In genomic region chr22:21013742-21014201, GRCh38 we compare ENCODE assay signal across 1 cellular context.
A peak's percentile ranks its signal among the peaks of the same experiment; 100 is the strongest.
TF ChIP-seq lines count a peak whose summit lies in the region.

No MANE protein-coding gene starts in this region.

TF ChIP-seq in K562, 482 proteins besides CTCF, POLR2A, EP300 and RAD21 (continues in another document):
- TF ChIP-seq FUS (optimal IDR thresholded peaks at IDR 0.05; ENCODE audit: low read depth, low read length) (no peak), EGR1 (conservative IDR thresholded peaks at IDR 0.05) (no peak), PHF8 (IDR thresholded peaks at IDR 0.05; ENCODE audit: borderline replicate concordance, low read length) (peak; percentile 98), ZNF445 (CRISPR knock-in tag; IDR thresholded peaks at IDR 0.05; ENCODE audit: low read depth) (no peak), ZC3H4 (CRISPR knock-in tag; IDR thresholded peaks at IDR 0.05; ENCODE audit: borderline replicate concordance) (no peak), POLR2AphosphoS2 (IDR thresholded peaks at IDR 0.05; ENCODE audit: low read length) (no peak), LEF1 (IDR thresholded peaks at IDR 0.05) (no peak), ZNF280B (CRISPR knock-in tag; IDR thresholded peaks at IDR 0.05) (no peak), CEBPZ (IDR thresholded peaks at IDR 0.05; ENCODE audit: borderline replicate concordance, low read depth, low read length) (peak; percentile 12; the same call in 1 of the 2 replicates), ZNF830 (CRISPR knock-in tag; IDR thresholded peaks at IDR 0.05) (peak; percentile 45; the same call in 1 of the 2 replicates), ZBTB9 (CRISPR knock-in tag; IDR thresholded peaks at IDR 0.05) (peak; percentile 57), NFIX (CRISPR knock-in tag; IDR thresholded peaks at IDR 0.05; ENCODE audit: low read depth) (no peak), KLF6 (CRISPR knock-in tag; IDR thresholded peaks at IDR 0.05; ENCODE audit: borderline replicate concordance) (peak; percentile 49; the same call in 1 of the 2 replicates), MYC (IDR thresholded peaks at IDR 0.05; ENCODE audit: low read depth, low read length) (no peak), MYC (CRISPR knock-in tag; IDR thresholded peaks at IDR 0.05; ENCODE audit: borderline replicate concordance, low read depth) (peak; percentile 40; the same call in 1 of the 2 replicates), JUNB (CRISPR knock-in tag; conservative IDR thresholded peaks at IDR 0.05) (no peak), SMAD3 (CRISPR knock-in tag; conservative IDR thresholded peaks at IDR 0.05) (0 out of 2 replicates have a peak, but pooled peaks have one; percentile 11), ZNF785 (CRISPR knock-in tag; IDR thresholded peaks at IDR 0.05) (no peak), AFF4 (CRISPR knock-in tag; IDR thresholded peaks at IDR 0.05) (no peak), SOX6 (IDR thresholded peaks at IDR 0.05) (no peak), CAMTA2 (CRISPR knock-in tag; conservative IDR thresholded peaks at IDR 0.05) (peak; percentile 89; the same call in 1 of the 2 replicates), HDAC8 (tag; IDR thresholded peaks at IDR 0.05) (peak; percentile 83), SIX5 (IDR thresholded peaks at IDR 0.05; ENCODE audit: borderline replicate concordance in 1 of 2, insufficient read depth in 1 of 2, low read depth in 1 of 2, low read length in 2 of 2) (no peak), ZNF583 (CRISPR knock-in tag; IDR thresholded peaks at IDR 0.05) (peak; percentile 91), NR4A1 (CRISPR knock-in tag; IDR thresholded peaks at IDR 0.05) (peak; percentile 98), NR4A1 (tag; IDR thresholded peaks at IDR 0.05) (no peak), NR0B1 (IDR thresholded peaks at IDR 0.05; ENCODE audit: partially characterized antibody) (no peak), ZNF707 (CRISPR knock-in tag; conservative IDR thresholded peaks at IDR 0.05) (peak; percentile 49; the same call in 1 of the 2 replicates), ZBTB8A (IDR thresholded peaks at IDR 0.05; ENCODE audit: partially characterized antibody) (no peak), ZNF124 (CRISPR knock-in tag; IDR thresholded peaks at IDR 0.05) (no peak), HNRNPL (IDR thresholded peaks at IDR 0.05; ENCODE audit: low read depth, low read length) (no peak)
- TF ChIP-seq, protein P1, sequence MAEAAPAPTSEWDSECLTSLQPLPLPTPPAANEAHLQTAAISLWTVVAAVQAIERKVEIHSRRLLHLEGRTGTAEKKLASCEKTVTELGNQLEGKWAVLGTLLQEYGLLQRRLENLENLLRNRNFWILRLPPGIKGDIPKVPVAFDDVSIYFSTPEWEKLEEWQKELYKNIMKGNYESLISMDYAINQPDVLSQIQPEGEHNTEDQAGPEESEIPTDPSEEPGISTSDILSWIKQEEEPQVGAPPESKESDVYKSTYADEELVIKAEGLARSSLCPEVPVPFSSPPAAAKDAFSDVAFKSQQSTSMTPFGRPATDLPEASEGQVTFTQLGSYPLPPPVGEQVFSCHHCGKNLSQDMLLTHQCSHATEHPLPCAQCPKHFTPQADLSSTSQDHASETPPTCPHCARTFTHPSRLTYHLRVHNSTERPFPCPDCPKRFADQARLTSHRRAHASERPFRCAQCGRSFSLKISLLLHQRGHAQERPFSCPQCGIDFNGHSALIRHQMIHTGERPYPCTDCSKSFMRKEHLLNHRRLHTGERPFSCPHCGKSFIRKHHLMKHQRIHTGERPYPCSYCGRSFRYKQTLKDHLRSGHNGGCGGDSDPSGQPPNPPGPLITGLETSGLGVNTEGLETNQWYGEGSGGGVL (CRISPR knock-in tag; IDR thresholded peaks at IDR 0.05) = no peak
- TF ChIP-seq, protein P2, sequence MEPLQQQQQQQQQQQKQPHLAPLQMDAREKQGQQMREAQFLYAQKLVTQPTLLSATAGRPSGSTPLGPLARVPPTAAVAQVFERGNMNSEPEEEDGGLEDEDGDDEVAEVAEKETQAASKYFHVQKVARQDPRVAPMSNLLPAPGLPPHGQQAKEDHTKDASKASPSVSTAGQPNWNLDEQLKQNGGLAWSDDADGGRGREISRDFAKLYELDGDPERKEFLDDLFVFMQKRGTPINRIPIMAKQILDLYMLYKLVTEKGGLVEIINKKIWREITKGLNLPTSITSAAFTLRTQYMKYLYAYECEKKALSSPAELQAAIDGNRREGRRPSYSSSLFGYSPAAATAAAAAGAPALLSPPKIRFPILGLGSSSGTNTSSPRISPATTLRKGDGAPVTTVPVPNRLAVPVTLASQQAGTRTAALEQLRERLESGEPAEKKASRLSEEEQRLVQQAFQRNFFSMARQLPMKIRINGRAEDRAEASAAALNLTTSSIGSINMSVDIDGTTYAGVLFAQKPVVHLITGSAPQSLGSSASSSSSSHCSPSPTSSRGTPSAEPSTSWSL (CRISPR knock-in tag; IDR thresholded peaks at IDR 0.05; ENCODE audit: borderline replicate concordance) = peak; percentile 97
- TF ChIP-seq, protein P3, sequence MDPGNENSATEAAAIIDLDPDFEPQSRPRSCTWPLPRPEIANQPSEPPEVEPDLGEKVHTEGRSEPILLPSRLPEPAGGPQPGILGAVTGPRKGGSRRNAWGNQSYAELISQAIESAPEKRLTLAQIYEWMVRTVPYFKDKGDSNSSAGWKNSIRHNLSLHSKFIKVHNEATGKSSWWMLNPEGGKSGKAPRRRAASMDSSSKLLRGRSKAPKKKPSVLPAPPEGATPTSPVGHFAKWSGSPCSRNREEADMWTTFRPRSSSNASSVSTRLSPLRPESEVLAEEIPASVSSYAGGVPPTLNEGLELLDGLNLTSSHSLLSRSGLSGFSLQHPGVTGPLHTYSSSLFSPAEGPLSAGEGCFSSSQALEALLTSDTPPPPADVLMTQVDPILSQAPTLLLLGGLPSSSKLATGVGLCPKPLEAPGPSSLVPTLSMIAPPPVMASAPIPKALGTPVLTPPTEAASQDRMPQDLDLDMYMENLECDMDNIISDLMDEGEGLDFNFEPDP (CRISPR knock-in tag; IDR thresholded peaks at IDR 0.05) = peak; percentile 90; the same call in 1 of the 2 replicates
- TF ChIP-seq, protein P4, sequence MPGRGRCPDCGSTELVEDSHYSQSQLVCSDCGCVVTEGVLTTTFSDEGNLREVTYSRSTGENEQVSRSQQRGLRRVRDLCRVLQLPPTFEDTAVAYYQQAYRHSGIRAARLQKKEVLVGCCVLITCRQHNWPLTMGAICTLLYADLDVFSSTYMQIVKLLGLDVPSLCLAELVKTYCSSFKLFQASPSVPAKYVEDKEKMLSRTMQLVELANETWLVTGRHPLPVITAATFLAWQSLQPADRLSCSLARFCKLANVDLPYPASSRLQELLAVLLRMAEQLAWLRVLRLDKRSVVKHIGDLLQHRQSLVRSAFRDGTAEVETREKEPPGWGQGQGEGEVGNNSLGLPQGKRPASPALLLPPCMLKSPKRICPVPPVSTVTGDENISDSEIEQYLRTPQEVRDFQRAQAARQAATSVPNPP (IDR thresholded peaks at IDR 0.05; ENCODE audit: borderline replicate concordance, insufficient read depth, insufficient read length) = no peak
- TF ChIP-seq, protein P5, sequence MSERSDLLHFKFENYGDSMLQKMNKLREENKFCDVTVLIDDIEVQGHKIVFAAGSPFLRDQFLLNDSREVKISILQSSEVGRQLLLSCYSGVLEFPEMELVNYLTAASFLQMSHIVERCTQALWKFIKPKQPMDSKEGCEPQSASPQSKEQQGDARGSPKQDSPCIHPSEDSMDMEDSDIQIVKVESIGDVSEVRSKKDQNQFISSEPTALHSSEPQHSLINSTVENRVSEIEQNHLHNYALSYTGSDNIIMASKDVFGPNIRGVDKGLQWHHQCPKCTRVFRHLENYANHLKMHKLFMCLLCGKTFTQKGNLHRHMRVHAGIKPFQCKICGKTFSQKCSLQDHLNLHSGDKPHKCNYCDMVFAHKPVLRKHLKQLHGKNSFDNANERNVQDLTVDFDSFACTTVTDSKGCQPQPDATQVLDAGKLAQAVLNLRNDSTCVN (CRISPR knock-in tag; IDR thresholded peaks at IDR 0.05) = 0 out of 2 replicates have a peak, but pooled peaks have one; percentile 52
- TF ChIP-seq, protein P6, sequence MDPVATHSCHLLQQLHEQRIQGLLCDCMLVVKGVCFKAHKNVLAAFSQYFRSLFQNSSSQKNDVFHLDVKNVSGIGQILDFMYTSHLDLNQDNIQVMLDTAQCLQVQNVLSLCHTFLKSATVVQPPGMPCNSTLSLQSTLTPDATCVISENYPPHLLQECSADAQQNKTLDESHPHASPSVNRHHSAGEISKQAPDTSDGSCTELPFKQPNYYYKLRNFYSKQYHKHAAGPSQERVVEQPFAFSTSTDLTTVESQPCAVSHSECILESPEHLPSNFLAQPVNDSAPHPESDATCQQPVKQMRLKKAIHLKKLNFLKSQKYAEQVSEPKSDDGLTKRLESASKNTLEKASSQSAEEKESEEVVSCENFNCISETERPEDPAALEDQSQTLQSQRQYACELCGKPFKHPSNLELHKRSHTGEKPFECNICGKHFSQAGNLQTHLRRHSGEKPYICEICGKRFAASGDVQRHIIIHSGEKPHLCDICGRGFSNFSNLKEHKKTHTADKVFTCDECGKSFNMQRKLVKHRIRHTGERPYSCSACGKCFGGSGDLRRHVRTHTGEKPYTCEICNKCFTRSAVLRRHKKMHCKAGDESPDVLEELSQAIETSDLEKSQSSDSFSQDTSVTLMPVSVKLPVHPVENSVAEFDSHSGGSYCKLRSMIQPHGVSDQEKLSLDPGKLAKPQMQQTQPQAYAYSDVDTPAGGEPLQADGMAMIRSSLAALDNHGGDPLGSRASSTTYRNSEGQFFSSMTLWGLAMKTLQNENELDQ (CRISPR knock-in tag; IDR thresholded peaks at IDR 0.05; ENCODE audit: borderline replicate concordance) = no peak
